Comparison of ENCODE assay signal across 13 cellular contexts in the genomic region with DNA sequence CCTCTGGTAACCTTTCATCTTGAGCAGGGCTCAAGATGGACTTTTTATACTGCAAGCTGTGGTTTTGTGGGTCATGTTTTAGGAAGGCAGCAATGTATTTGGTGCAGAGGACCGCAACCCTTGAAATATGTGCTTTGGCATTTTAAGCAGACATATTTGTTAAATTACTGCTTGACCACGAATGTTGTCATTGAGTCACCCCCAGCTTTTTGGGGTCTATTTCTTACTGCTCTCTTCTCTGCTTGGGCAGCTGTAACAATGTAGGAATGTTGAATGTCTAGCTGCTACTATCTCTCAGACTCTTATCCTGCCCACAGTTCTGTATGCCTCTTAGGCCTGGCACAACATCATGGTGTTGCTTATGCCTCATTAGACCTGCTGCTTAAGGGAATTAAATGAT. TPM values are rescaled to one million over a fixed set of nuclear protein-coding genes. Genes with fewer than 3 reads are reported as not detected.
DNase-seq lines count a peak whose midpoint lies in the region; ATAC-seq and TF ChIP-seq lines count a peak whose summit lies in the region.
"Had no signal": no experiment of that assay in that cellular context is flagged by ENCODE, and none has a peak within 500 bp of the region (broad histone marks: within the 10 kb centered on the region; RNA-seq: fewer than 3 reads in every experiment).

No MANE protein-coding gene starts in this region.

- H3K4me1 Mint-ChIP-seq in T-helper 1 cell treated with Interleukin-12 subunit alpha and Interleukin-12 subunit beta and Interleukin-4 antibody, amounts not matched to agents 30 μg/mL and 1 μg/mL, for 36 hours (ENCODE audit: low read depth) = peaks cover 46% of the 10 kb centered on the region

- WGBS in trophoblast cell (ENCODE audit: extremely low coverage, insufficient coverage, insufficient read length) = no CpG with 5 or more reads among the region's 2 CpGs
- WGBS in psoas muscle, 3 donors = 64 to 82% (median 74%) methylated on average over 2 of the region's 2 CpGs

- H3K36me3 ChIP-seq in MG63 (peaks cover 28% of the 10 kb centered on the region), brain microvascular endothelial cell (replicated peaks) (no peaks in the 10 kb centered on the region), trophoblast cell (ENCODE audit: control insufficient read depth in 1 of 2, insufficient read depth in 2 of 2, low read length in 2 of 2) (no peaks in the 10 kb centered on the region), psoas muscle (ENCODE audit: insufficient read depth in 1 of 2, low read depth in 1 of 2) (no peaks in the 10 kb centered on the region)
- H3K36me3 ChIP-seq: tibial nerve had no signal

- H2BK120ac ChIP-seq in trophoblast cell (ENCODE audit: insufficient read depth, low read length, poor library complexity) = no peak overlapping the region

- H3K4me3 ChIP-seq in MG63 = no peak overlapping the region
- H3K4me3 ChIP-seq in brain microvascular endothelial cell (ENCODE audit: low read depth, low read length) = no peak overlapping the region
- no peak overlapping the region for H3K4me3 ChIP-seq in trophoblast cell (ENCODE audit: low read depth, low read length)
- H3K4me3 ChIP-seq in psoas muscle = no peak overlapping the region
- H3K4me3 ChIP-seq: tibial nerve had no signal

- no peak for TF ChIP-seq CTCF in brain microvascular endothelial cell (IDR thresholded peaks at IDR 0.05; ENCODE audit: low read depth, low read length, missing control alignments)
- TF ChIP-seq CTCF in psoas muscle (IDR thresholded peaks at IDR 0.05) = no peak

- in situ Hi-C loops in brain microvascular endothelial cell (cut with HindIII; ENCODE audit: low pct_ligation_motif_present, low sequenced_read_pairs) = no loop called here

- no peaks in the 10 kb centered on the region for H3K27me3 ChIP-seq in MG63
- no peaks in the 10 kb centered on the region for H3K27me3 ChIP-seq in brain microvascular endothelial cell (replicated peaks)
- H3K27me3 ChIP-seq in trophoblast cell (ENCODE audit: insufficient read depth, low read length) = no peaks in the 10 kb centered on the region
- H3K27me3 ChIP-seq in psoas muscle (ENCODE audit: insufficient read depth in 3 of 3, low read length in 2 of 3) = no peaks in the 10 kb centered on the region
- H3K27me3 ChIP-seq: tibial nerve had no signal

- no peaks in the 10 kb centered on the region for H3K9me3 Mint-ChIP-seq in T-helper 1 cell treated with Interleukin-12 subunit alpha and Interleukin-12 subunit beta and Interleukin-4 antibody, amounts not matched to agents 30 μg/mL and 1 μg/mL, for 36 hours
- H3K9me3 Mint-ChIP-seq: neural crest cell had no signal

- no peak overlapping the region for H2BK5ac ChIP-seq in trophoblast cell (ENCODE audit: low read depth, low read length, poor library complexity)

- peaks cover 6% of the 10 kb centered on the region for H3K36me3 Mint-ChIP-seq in T-helper 1 cell treated with Interleukin-12 subunit alpha and Interleukin-12 subunit beta and Interleukin-4 antibody, amounts not matched to agents 30 μg/mL and 1 μg/mL, for 36 hours (ENCODE audit: low read depth)

- H3K79me1 ChIP-seq in trophoblast cell (ENCODE audit: low read length) = no peaks in the 10 kb centered on the region

- H3K4me1 ChIP-seq in trophoblast cell (ENCODE audit: control insufficient read depth in 1 of 2, insufficient read depth in 2 of 2, low read length in 2 of 2) (peaks cover 2 to 7% of the 10 kb centered on the region in 2 experiments), psoas muscle (peaks cover 51% of the 10 kb centered on the region)

- H3K23ac ChIP-seq in trophoblast cell (ENCODE audit: low read length) = no peak overlapping the region

- H4K12ac ChIP-seq in trophoblast cell (ENCODE audit: low read depth, low read length) = no peak overlapping the region

- no peak overlapping the region for H2AK5ac ChIP-seq in trophoblast cell (ENCODE audit: low read length)

- no peak overlapping the region for H3K14ac ChIP-seq in trophoblast cell (ENCODE audit: low read length)

- H3K79me2 ChIP-seq in trophoblast cell (ENCODE audit: control insufficient read depth, insufficient read depth, low read length, poor library complexity) = peaks cover 16% of the 10 kb centered on the region

- DNase-seq in T-helper 1 cell (no peak), MG63 (peak; percentile 44), brain microvascular endothelial cell (peak; percentile 95), trophoblast cell (no peak), psoas muscle (no peak), inferior parietal cortex (ENCODE audit: extremely low spot score) (no peak), NCI-H1092 (lab: John Stamatoyannopoulos, UW) (no peak)
- DNase-seq: effector memory CD4-positive, alpha-beta T cell; KG1; NCI-H748 treated with DMSO at 0.1 percent for 48 hours had no signal

- H2AFZ ChIP-seq in trophoblast cell (ENCODE audit: insufficient read depth, low read length, poor library complexity) = no peak overlapping the region

- peak overlapping the region; percentile 84 for H3K4ac ChIP-seq in trophoblast cell (ENCODE audit: low read depth, low read length)

- no peak overlapping the region for H3K27ac Mint-ChIP-seq in T-helper 1 cell treated with Interleukin-12 subunit alpha and Interleukin-12 subunit beta and Interleukin-4 antibody, amounts not matched to agents 30 μg/mL and 1 μg/mL, for 36 hours

- H2BK12ac ChIP-seq in trophoblast cell (ENCODE audit: low read length) = no peak overlapping the region

- H3K27ac ChIP-seq in brain microvascular endothelial cell (peak overlapping the region; percentile 75), trophoblast cell (ENCODE audit: low read depth, low read length) (no peak overlapping the region), psoas muscle (no peak overlapping the region)
- H3K27ac ChIP-seq: tibial nerve had no signal

- no peak overlapping the region for H3K9ac ChIP-seq in trophoblast cell (ENCODE audit: low read length)

- no peak overlapping the region for H4K8ac ChIP-seq in trophoblast cell (ENCODE audit: low read depth, low read length)

- no peak overlapping the region for H3K18ac ChIP-seq in trophoblast cell (ENCODE audit: low read length)

- no peak overlapping the region for H3K4me2 ChIP-seq in trophoblast cell (ENCODE audit: low read length)

- H4K91ac ChIP-seq in trophoblast cell (ENCODE audit: low read depth, low read length) = no peak overlapping the region

- H3K9me3 ChIP-seq in MG63 (no peaks in the 10 kb centered on the region), trophoblast cell (ENCODE audit: insufficient read depth, low read depth, low read length) (no peaks in the 10 kb centered on the region), psoas muscle (no peaks in the 10 kb centered on the region)
- H3K9me3 ChIP-seq: tibial nerve had no signal

- H3K4me3 Mint-ChIP-seq in T-helper 1 cell treated with Interleukin-12 subunit alpha and Interleukin-12 subunit beta and Interleukin-4 antibody, amounts not matched to agents 30 μg/mL and 1 μg/mL, for 36 hours = peak overlapping the region; percentile 3
- H3K4me3 Mint-ChIP-seq: neural crest cell had no signal

- intact Hi-C loops in psoas muscle (cut with DNase I) = loop anchor here in 1 of 2 donors (10.0 kb wide), 2 partner anchors 258 to 402 kb away; a partner anchor contains a TSS

- no peaks in the 10 kb centered on the region for H3K27me3 Mint-ChIP-seq in T-helper 1 cell treated with Interleukin-12 subunit alpha and Interleukin-12 subunit beta and Interleukin-4 antibody, amounts not matched to agents 30 μg/mL and 1 μg/mL, for 36 hours (ENCODE audit: low read depth)

- ATAC-seq in psoas muscle = no peak

RNA-seq across cellular contexts. Expression of a gene that starts 6.0 kb away (rescaled TPM):
- 50.7 and 59.4 TPM in 2 replicates for total RNA-seq in MG63 (2014; rRNA removed; shearing (Covaris generic); ENCODE audit: low replicate concordance)
- polyA plus RNA-seq in trophoblast cell (2013) = 45.4 and 47.2 TPM in 2 replicates
- total RNA-seq in psoas muscle = 10 to 100 TPM; 28.8 to 44.4 (median 37.6) TPM
- polyA plus RNA-seq in psoas muscle = 10 to 100 TPM; 10.6 to 27.4 (median 14.9) TPM

Comparison
In these comparisons a context has a peak if more than half of its experiments do, and no peak if none do; other contexts are left out.
1. DNase-seq: peak in MG63 (single experiment) and brain microvascular endothelial cell (single experiment); none in T-helper 1 cell (0 of 5), trophoblast cell (0 of 2), psoas muscle (0 of 2), inferior parietal cortex (single experiment) and NCI-H1092 (single experiment).